5 cellular contexts compared by ENCODE assay signal in the genomic region with DNA sequence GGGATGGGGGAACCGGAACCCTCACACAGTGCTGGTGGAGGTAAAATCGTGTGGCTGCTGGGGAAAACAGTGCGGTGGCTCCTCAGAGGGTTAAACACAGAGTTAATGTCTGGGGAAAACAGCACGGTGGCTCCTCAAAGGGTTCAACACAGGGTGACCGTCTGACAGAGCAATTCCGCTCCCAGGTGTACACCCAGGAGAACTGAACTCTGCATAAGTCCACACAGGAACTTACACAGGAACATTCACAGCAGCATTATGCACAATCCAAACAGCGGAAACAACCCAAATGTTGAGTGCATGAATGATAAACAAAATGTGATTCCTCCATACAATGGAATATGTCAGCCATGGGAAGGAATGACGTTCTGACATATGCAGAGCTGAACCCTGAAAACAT.
"Had no signal": no experiment of that assay in that cellular context is flagged by ENCODE, and none has a peak within 500 bp of the region (broad histone marks: within the 10 kb centered on the region; RNA-seq: fewer than 3 reads in every experiment).

No MANE protein-coding gene starts in this region.

- H3K4me3 ChIP-seq: GM23248, HAP-1 had no signal

- H3K4me1 ChIP-seq: HAP-1 had no signal

- H3K9me3 ChIP-seq: HAP-1 had no signal

- H3K27ac ChIP-seq: GM23248 had no signal

- DNase-seq: GM23248, GOT3, H7, KBM-7 had no signal
